ENCODE assay signal across 10 cellular contexts in the genomic region with DNA sequence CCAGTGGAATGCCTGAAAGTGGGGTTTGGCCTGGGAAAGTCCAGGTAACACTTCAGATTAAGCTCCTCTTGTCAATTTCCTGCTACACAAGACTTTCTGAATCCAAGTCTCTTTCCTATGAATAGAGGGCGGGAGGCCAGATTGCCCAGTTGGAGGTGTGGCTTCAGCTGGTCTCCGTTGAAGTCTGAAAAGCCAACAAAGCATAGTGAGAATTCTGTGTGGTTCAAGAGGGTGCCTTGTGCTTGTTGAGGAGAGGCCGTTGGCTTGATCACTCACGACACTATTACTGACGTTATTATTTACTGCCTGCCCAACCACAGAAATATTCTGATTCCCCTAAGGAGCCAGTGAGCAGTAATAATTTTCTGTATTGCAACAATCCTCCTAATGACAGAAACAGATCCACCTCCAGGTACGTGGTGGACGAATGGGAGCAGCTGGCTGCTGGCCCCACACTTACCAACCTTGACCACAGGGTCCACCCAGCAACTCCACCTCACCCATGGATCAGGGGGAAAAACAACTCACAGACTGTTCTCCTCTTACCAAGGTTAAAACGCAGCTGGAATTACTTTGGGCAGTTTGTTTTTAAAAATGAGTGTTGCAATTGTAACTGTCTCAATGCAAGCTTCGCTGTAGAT. TPM values are rescaled to one million over a fixed set of nuclear protein-coding genes. Genes with fewer than 3 reads are reported as not detected.
DNase-seq lines count a peak whose midpoint lies in the region; ATAC-seq and TF ChIP-seq lines count a peak whose summit lies in the region.
"Had no signal": no experiment of that assay in that cellular context is flagged by ENCODE, and none has a peak within 500 bp of the region (broad histone marks: within the 10 kb centered on the region; RNA-seq: fewer than 3 reads in every experiment).

No MANE protein-coding gene starts in this region.

- DNase-seq in left cardiac atrium (peak; percentile 37), Right ventricle myocardium superior (no peak), nephron progenitor cell (no peak), uterus (no peak), ureter (ENCODE audit: low spot score) (no peak), mesenteric fat pad (ENCODE audit: low spot score) (no peak)
- DNase-seq: HCEC 1CT; stimulated activated CD4-positive, alpha-beta T cell treated with anti-CD3 and anti-CD28 coated beads, Interleukin-1b, Interleukin-23, amount 100 ng/mL, for 48 hours had no signal

- peaks cover 6% of the 10 kb centered on the region for H3K36me3 Mint-ChIP-seq in nephron progenitor cell (ENCODE audit: low read depth)

- H3K4me1 Mint-ChIP-seq in nephron progenitor cell = peaks cover 88% of the 10 kb centered on the region

- H3K27ac ChIP-seq in esophagus (ENCODE audit: low read depth in 2 of 2, low read length in 1 of 2) (peak overlapping the region; percentile 62 to 82), uterus (peak overlapping the region; percentile 98)

- ATAC-seq in left cardiac atrium = peak in 1 of 2 donors; percentile 28
- ATAC-seq in Right ventricle myocardium superior (ENCODE audit: poor library complexity) = no peak
- ATAC-seq in HG02610 (IDR thresholded peaks at IDR 0.05; ENCODE audit: unreplicated experiment) = no peak

- H3K4me1 ChIP-seq in esophagus (ENCODE audit: control insufficient read depth in 2 of 2, insufficient read depth in 2 of 2, low read length in 1 of 2) (peaks cover 6 to 13% of the 10 kb centered on the region in 2 donors), uterus (peaks cover 36 to 54% of the 10 kb centered on the region in 2 donors)

- 57 to 63% methylated on average over 9 of the region's 9 CpGs for WGBS in esophagus, 2 donors

- no peaks in the 10 kb centered on the region for H3K27me3 Mint-ChIP-seq in nephron progenitor cell (ENCODE audit: low read depth, poor library complexity)

- no peak for TF ChIP-seq CTCF in nephron progenitor cell (IDR thresholded peaks at IDR 0.05)
- no peak for TF ChIP-seq CTCF in uterus (IDR thresholded peaks at IDR 0.05)

- H3K36me3 ChIP-seq in esophagus (ENCODE audit: control insufficient read depth in 2 of 2, insufficient read depth in 2 of 2, low read length in 1 of 2) (peaks cover 2 to 3% of the 10 kb centered on the region in 2 donors), uterus (no peaks in the 10 kb centered on the region)

- no peak for TF ChIP-seq POLR2A in uterus (IDR thresholded peaks at IDR 0.05)

- H3K4me3 ChIP-seq in esophagus (ENCODE audit: low read depth in 1 of 2, low read length in 2 of 2) = no peak overlapping the region
- H3K4me3 ChIP-seq in uterus = no peak overlapping the region

- no peaks in the 10 kb centered on the region for H3K27me3 ChIP-seq in esophagus (ENCODE audit: control insufficient read depth in 1 of 2, insufficient read depth in 2 of 2, low read length in 2 of 2)
- H3K27me3 ChIP-seq in uterus = no peaks in the 10 kb centered on the region

- no peaks in the 10 kb centered on the region for H3K9me3 Mint-ChIP-seq in nephron progenitor cell

- H3K27ac Mint-ChIP-seq in nephron progenitor cell = peak overlapping the region; percentile 68

- no peak overlapping the region for H3K4me3 Mint-ChIP-seq in nephron progenitor cell

- H3K9me3 ChIP-seq in esophagus (ENCODE audit: control insufficient read depth in 2 of 2, insufficient read depth in 1 of 2, low read depth in 1 of 2, low read length in 1 of 2) = no peaks in the 10 kb centered on the region
- no peaks in the 10 kb centered on the region for H3K9me3 ChIP-seq in uterus

- intact Hi-C loops in left cardiac atrium (cut with DNase I) (no loop called here), Right ventricle myocardium superior (cut with DNase I) (no loop called here), uterus (cut with DNase I; ENCODE audit: low total_unique reads) (no loop called here)

RNA-seq across cellular contexts. Expression of gene NRP2, which starts 21.9 kb away (rescaled TPM):
- total RNA-seq in left cardiac atrium (10 to 100 TPM; 16.3 to 16.6 TPM), Right ventricle myocardium superior (5.1 TPM), uterus (100 to 1,000 TPM in 3 of 4 donors, 10 to 100 TPM in 1; 35.9 to 156 (median 114) TPM), ureter (55.8 TPM), mesenteric fat pad (66.7 TPM)
- 10 to 100 TPM in 1 of 2 donors, 1 to 10 TPM in 1; 6.9 to 11.1 TPM for polyA plus RNA-seq in esophagus
